1 cellular context compared by ENCODE assay signal in the genomic region with DNA sequence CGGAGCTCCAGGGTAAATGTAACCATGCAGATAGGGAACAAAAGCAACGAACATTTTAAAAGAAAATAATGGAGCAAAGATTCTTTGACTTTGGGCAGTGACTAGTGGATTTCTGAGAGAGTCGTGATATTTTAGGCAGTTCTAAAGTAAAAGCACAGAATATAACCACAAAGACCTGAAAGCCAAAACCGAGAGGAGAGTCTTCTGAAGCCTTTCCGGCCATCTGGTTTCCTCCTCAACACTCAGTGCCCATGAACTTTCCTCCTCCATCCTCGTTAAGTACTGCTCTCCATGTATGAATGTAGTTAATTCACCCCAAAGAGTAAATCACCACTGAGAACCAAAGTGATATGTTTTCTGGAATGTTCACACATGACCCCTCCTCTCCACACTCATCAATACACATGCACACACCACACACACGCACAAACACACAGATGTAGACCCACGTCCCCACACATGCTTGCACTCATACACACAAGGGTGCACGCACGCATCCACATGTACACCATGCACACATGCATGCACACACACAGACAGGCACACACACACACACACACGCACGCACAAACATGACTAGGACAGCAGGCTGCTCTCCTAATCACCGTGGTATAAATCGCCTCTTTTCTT.
TF ChIP-seq lines count a peak whose summit lies in the region.

No MANE protein-coding gene starts in this region.

TF ChIP-seq in GM23338, 12 proteins besides CTCF, POLR2A, EP300 and RAD21 (continued from another document):
- TF ChIP-seq, protein P1, sequence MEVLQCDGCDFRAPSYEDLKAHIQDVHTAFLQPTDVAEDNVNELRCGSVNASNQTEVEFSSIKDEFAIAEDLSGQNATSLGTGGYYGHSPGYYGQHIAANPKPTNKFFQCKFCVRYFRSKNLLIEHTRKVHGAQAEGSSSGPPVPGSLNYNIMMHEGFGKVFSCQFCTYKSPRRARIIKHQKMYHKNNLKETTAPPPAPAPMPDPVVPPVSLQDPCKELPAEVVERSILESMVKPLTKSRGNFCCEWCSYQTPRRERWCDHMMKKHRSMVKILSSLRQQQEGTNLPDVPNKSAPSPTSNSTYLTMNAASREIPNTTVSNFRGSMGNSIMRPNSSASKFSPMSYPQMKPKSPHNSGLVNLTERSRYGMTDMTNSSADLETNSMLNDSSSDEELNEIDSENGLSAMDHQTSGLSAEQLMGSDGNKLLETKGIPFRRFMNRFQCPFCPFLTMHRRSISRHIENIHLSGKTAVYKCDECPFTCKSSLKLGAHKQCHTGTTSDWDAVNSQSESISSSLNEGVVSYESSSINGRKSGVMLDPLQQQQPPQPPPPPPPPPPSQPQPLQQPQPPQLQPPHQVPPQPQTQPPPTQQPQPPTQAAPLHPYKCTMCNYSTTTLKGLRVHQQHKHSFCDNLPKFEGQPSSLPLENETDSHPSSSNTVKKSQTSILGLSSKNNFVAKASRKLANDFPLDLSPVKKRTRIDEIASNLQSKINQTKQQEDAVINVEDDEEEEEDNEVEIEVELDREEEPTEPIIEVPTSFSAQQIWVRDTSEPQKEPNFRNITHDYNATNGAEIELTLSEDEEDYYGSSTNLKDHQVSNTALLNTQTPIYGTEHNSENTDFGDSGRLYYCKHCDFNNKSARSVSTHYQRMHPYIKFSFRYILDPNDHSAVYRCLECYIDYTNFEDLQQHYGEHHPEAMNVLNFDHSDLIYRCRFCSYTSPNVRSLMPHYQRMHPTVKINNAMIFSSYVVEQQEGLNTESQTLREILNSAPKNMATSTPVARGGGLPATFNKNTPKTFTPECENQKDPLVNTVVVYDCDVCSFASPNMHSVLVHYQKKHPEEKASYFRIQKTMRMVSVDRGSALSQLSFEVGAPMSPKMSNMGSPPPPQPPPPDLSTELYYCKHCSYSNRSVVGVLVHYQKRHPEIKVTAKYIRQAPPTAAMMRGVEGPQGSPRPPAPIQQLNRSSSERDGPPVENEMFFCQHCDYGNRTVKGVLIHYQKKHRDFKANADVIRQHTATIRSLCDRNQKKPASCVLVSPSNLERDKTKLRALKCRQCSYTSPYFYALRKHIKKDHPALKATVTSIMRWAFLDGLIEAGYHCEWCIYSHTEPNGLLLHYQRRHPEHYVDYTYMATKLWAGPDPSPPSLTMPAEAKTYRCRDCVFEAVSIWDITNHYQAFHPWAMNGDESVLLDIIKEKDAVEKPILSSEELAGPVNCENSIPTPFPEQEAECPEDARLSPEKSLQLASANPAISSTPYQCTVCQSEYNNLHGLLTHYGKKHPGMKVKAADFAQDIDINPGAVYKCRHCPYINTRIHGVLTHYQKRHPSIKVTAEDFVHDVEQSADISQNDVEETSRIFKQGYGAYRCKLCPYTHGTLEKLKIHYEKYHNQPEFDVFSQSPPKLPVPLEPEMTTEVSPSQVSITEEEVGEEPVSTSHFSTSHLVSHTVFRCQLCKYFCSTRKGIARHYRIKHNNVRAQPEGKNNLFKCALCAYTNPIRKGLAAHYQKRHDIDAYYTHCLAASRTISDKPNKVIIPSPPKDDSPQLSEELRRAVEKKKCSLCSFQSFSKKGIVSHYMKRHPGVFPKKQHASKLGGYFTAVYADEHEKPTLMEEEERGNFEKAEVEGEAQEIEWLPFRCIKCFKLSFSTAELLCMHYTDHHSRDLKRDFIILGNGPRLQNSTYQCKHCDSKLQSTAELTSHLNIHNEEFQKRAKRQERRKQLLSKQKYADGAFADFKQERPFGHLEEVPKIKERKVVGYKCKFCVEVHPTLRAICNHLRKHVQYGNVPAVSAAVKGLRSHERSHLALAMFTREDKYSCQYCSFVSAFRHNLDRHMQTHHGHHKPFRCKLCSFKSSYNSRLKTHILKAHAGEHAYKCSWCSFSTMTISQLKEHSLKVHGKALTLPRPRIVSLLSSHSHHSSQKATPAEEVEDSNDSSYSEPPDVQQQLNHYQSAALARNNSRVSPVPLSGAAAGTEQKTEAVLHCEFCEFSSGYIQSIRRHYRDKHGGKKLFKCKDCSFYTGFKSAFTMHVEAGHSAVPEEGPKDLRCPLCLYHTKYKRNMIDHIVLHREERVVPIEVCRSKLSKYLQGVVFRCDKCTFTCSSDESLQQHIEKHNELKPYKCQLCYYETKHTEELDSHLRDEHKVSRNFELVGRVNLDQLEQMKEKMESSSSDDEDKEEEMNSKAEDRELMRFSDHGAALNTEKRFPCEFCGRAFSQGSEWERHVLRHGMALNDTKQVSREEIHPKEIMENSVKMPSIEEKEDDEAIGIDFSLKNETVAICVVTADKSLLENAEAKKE (CRISPR knock-in tag; IDR thresholded peaks at IDR 0.05) = no peak
